13 cellular contexts compared by ENCODE assay signal in genomic region chr22:27686534-27686933, GRCh38.
DNase-seq lines count a peak whose midpoint lies in the region; ATAC-seq and TF ChIP-seq lines count a peak whose summit lies in the region.
"Had no signal": no experiment of that assay in that cellular context is flagged by ENCODE, and none has a peak within 500 bp of the region (broad histone marks: within the 10 kb centered on the region; RNA-seq: fewer than 3 reads in every experiment).

No MANE protein-coding gene starts in this region.

- no peak for TF ChIP-seq CTCF in BE2C (IDR thresholded peaks at IDR 0.05; ENCODE audit: low read depth, low read length)

- peak; percentile 40 for DNase-seq in BE2C
- DNase-seq in adipocyte (ENCODE audit: low read depth), result peak; percentile 83
- DNase-seq in Right ventricle myocardium superior, result peak; percentile 87
- peak; percentile 89 for DNase-seq in pons (ENCODE audit: low spot score)
- DNase-seq in activated CD8-positive, alpha-beta memory T cell treated with anti-CD3 and anti-CD28 coated beads for 24 hours, result no peak
- DNase-seq in NCI-H1105 (lab: John Stamatoyannopoulos, UW), result no peak
- DNase-seq: activated T-cell treated with anti-CD3 and anti-CD28 coated beads, Interleukin-2, amount 50 U/mL, for 1 hour; DMS53; kidney glomerular epithelial cell; NCI-H187 treated with DMSO at 0.1 percent for 48 hours had no signal

- no peak overlapping the region for H3K4me3 ChIP-seq in BE2C (ENCODE audit: low read depth, low read length)
- H3K4me3 ChIP-seq in adipocyte (ENCODE audit: low read length), result no peak overlapping the region

- H3K36me3 Mint-ChIP-seq in stimulated activated memory B cell treated with anti-CD40 and anti-IgM and Interleukin-4, amounts not matched to agents 10 μg/mL and 1 μg/mL and 100 μg/mL, for 72 hours, result no peaks in the 10 kb centered on the region

- peaks cover 19% of the 10 kb centered on the region for H3K27me3 Mint-ChIP-seq in stimulated activated memory B cell treated with anti-CD40 and anti-IgM and Interleukin-4, amounts not matched to agents 10 μg/mL and 1 μg/mL and 100 μg/mL, for 72 hours
- H3K27me3 Mint-ChIP-seq: stimulated activated naive CD8-positive, alpha-beta T cell treated with anti-CD3 and anti-CD28 coated beads, Interleukin-15, Interleukin-2, amounts not matched to agents 100 ng/mL and 50 ng/mL, for 24 hours had no signal

- H3K27ac Mint-ChIP-seq in stimulated activated memory B cell treated with anti-CD40 and anti-IgM and Interleukin-4, amounts not matched to agents 10 μg/mL and 1 μg/mL and 100 μg/mL, for 72 hours, result no peak overlapping the region
- H3K27ac Mint-ChIP-seq: stimulated activated naive CD8-positive, alpha-beta T cell treated with anti-CD3 and anti-CD28 coated beads, Interleukin-15, Interleukin-2, amounts not matched to agents 100 ng/mL and 50 ng/mL, for 24 hours had no signal

- intact Hi-C loops in Right ventricle myocardium superior (cut with DNase I), result no loop called here

- H3K27me3 ChIP-seq in BE2C (no peaks in the 10 kb centered on the region), adipocyte (replicated peaks; ENCODE audit: control insufficient read depth, insufficient read depth, low read length) (no peaks in the 10 kb centered on the region)

- H3K4me1 Mint-ChIP-seq in stimulated activated memory B cell treated with anti-CD40 and anti-IgM and Interleukin-4, amounts not matched to agents 10 μg/mL and 1 μg/mL and 100 μg/mL, for 72 hours, result no peaks in the 10 kb centered on the region

- H3K36me3 ChIP-seq in BE2C (no peaks in the 10 kb centered on the region), adipocyte (ENCODE audit: control insufficient read depth, insufficient read depth, low read length, severe bottlenecking) (no peaks in the 10 kb centered on the region)

- peaks cover 2% of the 10 kb centered on the region for H3K9me3 Mint-ChIP-seq in stimulated activated memory B cell treated with anti-CD40 and anti-IgM and Interleukin-4, amounts not matched to agents 10 μg/mL and 1 μg/mL and 100 μg/mL, for 72 hours
- H3K9me3 Mint-ChIP-seq: stimulated activated naive CD8-positive, alpha-beta T cell treated with anti-CD3 and anti-CD28 coated beads, Interleukin-15, Interleukin-2, amounts not matched to agents 100 ng/mL and 50 ng/mL, for 24 hours had no signal

- no peak overlapping the region for H3K4me3 Mint-ChIP-seq in stimulated activated memory B cell treated with anti-CD40 and anti-IgM and Interleukin-4, amounts not matched to agents 10 μg/mL and 1 μg/mL and 100 μg/mL, for 72 hours
- H3K4me3 Mint-ChIP-seq: stimulated activated naive CD8-positive, alpha-beta T cell treated with anti-CD3 and anti-CD28 coated beads, Interleukin-15, Interleukin-2, amounts not matched to agents 100 ng/mL and 50 ng/mL, for 24 hours had no signal

- no peaks in the 10 kb centered on the region for H3K4me1 ChIP-seq in BE2C
- peaks cover 14% of the 10 kb centered on the region for H3K4me1 ChIP-seq in adipocyte (ENCODE audit: control insufficient read depth, insufficient read depth, low read length)

- ATAC-seq in Right ventricle myocardium superior (ENCODE audit: poor library complexity), result peak; percentile 94
- ATAC-seq in stimulated activated memory B cell treated with anti-CD40 and anti-IgM and Interleukin-4, amounts not matched to agents 10 μg/mL and 1 μg/mL and 100 μg/mL, for 72 hours, result no peak
- no peak for ATAC-seq in GM19035 (IDR thresholded peaks at IDR 0.05; ENCODE audit: unreplicated experiment)

- peaks cover 3% of the 10 kb centered on the region; the same call in 1 of the 2 replicates for H3K9me3 ChIP-seq in BE2C
- peaks cover 8% of the 10 kb centered on the region for H3K9me3 ChIP-seq in adipocyte (ENCODE audit: control insufficient read depth, low read length)

- H3K9ac ChIP-seq in adipocyte (ENCODE audit: low read length), result peak overlapping the region; percentile 33

Comparison
In these comparisons a context has a peak if more than half of its experiments do, and no peak if none do; other contexts are left out.
1. DNase-seq: peak in BE2C (single experiment), adipocyte (single experiment), Right ventricle myocardium superior (single experiment) and pons (single experiment); none in activated CD8-positive, alpha-beta memory T cell treated with anti-CD3 and anti-CD28 coated beads for 24 hours (single experiment) and NCI-H1105 (single experiment).